25 cellular contexts compared by ENCODE assay signal in the genomic region with DNA sequence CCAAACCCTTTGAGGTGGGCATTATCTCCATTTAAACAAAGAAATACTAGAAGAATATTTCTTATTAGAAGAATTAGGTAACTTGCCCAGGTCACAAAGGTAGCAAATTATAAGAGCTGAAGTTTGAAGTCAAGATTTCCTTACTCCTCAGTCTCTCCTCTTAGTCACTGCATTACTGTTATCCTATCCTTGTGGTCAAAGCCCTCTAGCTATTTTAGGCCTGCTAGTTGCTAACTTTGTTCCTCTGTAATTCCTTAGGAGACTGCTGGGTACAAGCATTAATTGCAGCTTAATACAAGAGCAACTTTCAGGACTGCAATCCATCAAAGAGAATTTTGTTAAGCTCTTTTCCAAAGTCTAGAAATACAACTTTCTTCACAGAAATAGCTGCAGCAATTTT.
DNase-seq lines count a peak whose midpoint lies in the region; ATAC-seq lines count a peak whose summit lies in the region.
"Had no signal": no experiment of that assay in that cellular context is flagged by ENCODE, and none has a peak within 500 bp of the region (broad histone marks: within the 10 kb centered on the region; RNA-seq: fewer than 3 reads in every experiment).

No MANE protein-coding gene starts in this region.

- H3K27ac Mint-ChIP-seq in stimulated activated naive CD8-positive, alpha-beta T cell treated with anti-CD3 and anti-CD28 coated beads, Interleukin-15, amount 100 ng/mL, for 72 hours, result no peak overlapping the region
- H3K27ac Mint-ChIP-seq: stimulated activated effector memory CD8-positive, alpha-beta T cell treated with anti-CD3 and anti-CD28 coated beads, Interleukin-12 subunit alpha, Interleukin-12 subunit beta, amount 100 ng/mL, for 72 hours had no signal

- H2AK5ac ChIP-seq in mesenchymal stem cell (ENCODE audit: low read length, severe bottlenecking), result no peak overlapping the region

- H3K9me3 Mint-ChIP-seq in stimulated activated naive CD8-positive, alpha-beta T cell treated with anti-CD3 and anti-CD28 coated beads, Interleukin-15, amount 100 ng/mL, for 72 hours, result no peaks in the 10 kb centered on the region
- H3K9me3 Mint-ChIP-seq: activated T-cell treated with anti-CD3 and anti-CD28 coated beads, Interleukin-2, amount 50 U/mL, for 4 hours had no signal

- no peak overlapping the region for H3K23ac ChIP-seq in mesenchymal stem cell (ENCODE audit: low read length in 2 of 2)

- H3K4me1 Mint-ChIP-seq in stimulated activated naive CD8-positive, alpha-beta T cell treated with anti-CD3 and anti-CD28 coated beads, Interleukin-15, amount 100 ng/mL, for 72 hours, result no peaks in the 10 kb centered on the region
- H3K4me1 Mint-ChIP-seq: stimulated activated effector memory CD8-positive, alpha-beta T cell treated with anti-CD3 and anti-CD28 coated beads, Interleukin-12 subunit alpha, Interleukin-12 subunit beta, amount 100 ng/mL, for 72 hours had no signal

- H3K27ac ChIP-seq in mesenchymal stem cell (ENCODE audit: low read length, poor library complexity, severe bottlenecking) (no peak overlapping the region), temporal lobe (ENCODE audit: low read depth, low read length) (peak overlapping the region; percentile 41)
- H3K27ac ChIP-seq: spleen, testis, vagina had no signal

- H3K4me2 ChIP-seq in mesenchymal stem cell (ENCODE audit: low read length, poor library complexity, severe bottlenecking), result no peak overlapping the region

- no peaks in the 10 kb centered on the region for H3K27me3 ChIP-seq in mesenchymal stem cell (ENCODE audit: control insufficient read depth in 1 of 2, insufficient read depth in 1 of 2, low read length in 2 of 2)
- H3K27me3 ChIP-seq: spleen, testis, vagina had no signal

- H3K4me1 ChIP-seq in mesenchymal stem cell (ENCODE audit: control insufficient read depth, insufficient read depth, low read depth, low read length), result peaks cover 2% of the 10 kb centered on the region
- H3K4me1 ChIP-seq: spleen, testis, vagina had no signal

- no peaks in the 10 kb centered on the region for H3K79me1 ChIP-seq in mesenchymal stem cell (replicated peaks; ENCODE audit: low read length, poor library complexity, severe bottlenecking)

- no peak overlapping the region for H3K18ac ChIP-seq in mesenchymal stem cell (ENCODE audit: low read depth in 1 of 2, low read length in 2 of 2)

- no peak overlapping the region for H2AFZ ChIP-seq in mesenchymal stem cell (ENCODE audit: low read depth, low read length)

- no peak overlapping the region for H3K4me3 ChIP-seq in mesenchymal stem cell (ENCODE audit: insufficient read depth in 1 of 2, low read depth in 1 of 2, low read length in 2 of 2)
- H3K4me3 ChIP-seq: lung, spleen, testis, vagina had no signal

- no peak overlapping the region for H3K14ac ChIP-seq in mesenchymal stem cell (ENCODE audit: low read length in 2 of 2)

- DNase-seq in HT1080 (ENCODE audit: low read depth) (peak; percentile 39), astrocyte of the hippocampus (ENCODE audit: low read depth, low spot score) (peak; percentile 20), mesenchymal stem cell (peak; percentile 16), HK-2 (ENCODE audit: unreplicated experiment) (no peak)
- DNase-seq in stimulated activated naive CD8-positive, alpha-beta T cell treated with anti-CD3 and anti-CD28 coated beads, Interleukin-15, amount 100 ng/mL, for 72 hours, result no peak
- DNase-seq: activated CD4-positive, alpha-beta T cell treated with anti-CD3 and anti-CD28 coated beads for 4 hours; activated naive CD4-positive, alpha-beta T cell treated with Interleukin-2 at 50 U/mL for 16 hours; activated T-cell treated with anti-CD3 and anti-CD28 coated beads, Interleukin-2, amount 50 U/mL, for 4 hours; amygdala; central memory CD4-positive, alpha-beta T cell; DMS 273 treated with DMSO at 0.1 percent for 48 hours; KBM-7; NCI-H146; NCI-H2171 treated with DMSO at 0.1 percent for 48 hours; NCI-H526; nucleus accumbens; spleen; stimulated activated CD4-positive, alpha-beta T cell treated with anti-CD3 and anti-CD28 coated beads, Interleukin-2, amount 100 ng/mL, for 48 hours; T-helper 2 cell; testis had no signal

- ATAC-seq in stimulated activated naive CD8-positive, alpha-beta T cell treated with anti-CD3 and anti-CD28 coated beads, Interleukin-15, amount 100 ng/mL, for 72 hours, result no peak
- ATAC-seq in GM18873 (IDR thresholded peaks at IDR 0.05; ENCODE audit: low FRiP score, unreplicated experiment), result no peak
- ATAC-seq: activated T-cell treated with anti-CD3 and anti-CD28 coated beads, Interleukin-2, amount 50 U/mL, for 4 hours; stimulated activated effector memory CD8-positive, alpha-beta T cell treated with anti-CD3 and anti-CD28 coated beads, Interleukin-12 subunit alpha, Interleukin-12 subunit beta, amount 100 ng/mL, for 72 hours had no signal

- no peak overlapping the region for H4K8ac ChIP-seq in mesenchymal stem cell (ENCODE audit: low read length)

- H3K27me3 Mint-ChIP-seq in stimulated activated naive CD8-positive, alpha-beta T cell treated with anti-CD3 and anti-CD28 coated beads, Interleukin-15, amount 100 ng/mL, for 72 hours, result no peaks in the 10 kb centered on the region

- H2BK120ac ChIP-seq in mesenchymal stem cell (ENCODE audit: low read depth, low read length), result no peak overlapping the region

- H3K4me3 Mint-ChIP-seq in stimulated activated naive CD8-positive, alpha-beta T cell treated with anti-CD3 and anti-CD28 coated beads, Interleukin-15, amount 100 ng/mL, for 72 hours, result no peak overlapping the region
- H3K4me3 Mint-ChIP-seq: activated T-cell treated with anti-CD3 and anti-CD28 coated beads, Interleukin-2, amount 50 U/mL, for 4 hours; stimulated activated effector memory CD8-positive, alpha-beta T cell treated with anti-CD3 and anti-CD28 coated beads, Interleukin-12 subunit alpha, Interleukin-12 subunit beta, amount 100 ng/mL, for 72 hours had no signal

- H3K9ac ChIP-seq in mesenchymal stem cell (ENCODE audit: low read length), result no peak overlapping the region

- H2BK12ac ChIP-seq in mesenchymal stem cell (ENCODE audit: low read length in 2 of 2), result no peak overlapping the region

- H3K36me3 ChIP-seq in mesenchymal stem cell (ENCODE audit: control insufficient read depth in 1 of 2, insufficient read depth in 2 of 2, low read depth in 1 of 2, low read length in 2 of 2), result no peaks in the 10 kb centered on the region
- H3K36me3 ChIP-seq: spleen, vagina had no signal

- no peak overlapping the region for H2BK15ac ChIP-seq in mesenchymal stem cell (ENCODE audit: low read depth, poor library complexity, severe bottlenecking)

- H3K4ac ChIP-seq in mesenchymal stem cell (ENCODE audit: low read depth in 1 of 2, low read length in 2 of 2), result no peak overlapping the region

- H2BK5ac ChIP-seq in mesenchymal stem cell (ENCODE audit: low read depth, low read length, poor library complexity, severe bottlenecking), result no peak overlapping the region

- no peak overlapping the region for H4K91ac ChIP-seq in mesenchymal stem cell (ENCODE audit: low read length)

- no peaks in the 10 kb centered on the region for H3K9me3 ChIP-seq in mesenchymal stem cell (ENCODE audit: control insufficient read depth, low read length)
- H3K9me3 ChIP-seq: spleen, testis, vagina had no signal

Comparison
In these comparisons a context has a peak if more than half of its experiments do, and no peak if none do; other contexts are left out.
1. DNase-seq: peak in HT1080 (single experiment), astrocyte of the hippocampus (single experiment) and mesenchymal stem cell (single experiment); none in HK-2 (single experiment) and stimulated activated naive CD8-positive, alpha-beta T cell treated with anti-CD3 and anti-CD28 coated beads, Interleukin-15, amount 100 ng/mL, for 72 hours (0 of 2).